ENCODE assay signal across 8 cellular contexts in genomic region chr4:136855886-136856285, GRCh38.
"Had no signal": no experiment of that assay in that cellular context is flagged by ENCODE, and none has a peak within 500 bp of the region (broad histone marks: within the 10 kb centered on the region; RNA-seq: fewer than 3 reads in every experiment).

No MANE protein-coding gene starts in this region.

- H2AFZ ChIP-seq: GM23248 had no signal

- H3K9ac ChIP-seq: GM23248 had no signal

- H3K4me3 ChIP-seq: GM23248 had no signal

- ATAC-seq: HepG2 had no signal

- H3K4me1 Mint-ChIP-seq: IgD-negative memory B cell had no signal

- H3K27ac ChIP-seq: GM23248, HL-60 had no signal

- DNase-seq: GM23248, GOT3, H9, HCEC 1CT, KBM-7 had no signal

- H3K4me3 Mint-ChIP-seq: H9, IgD-negative memory B cell had no signal

- H3K27ac Mint-ChIP-seq: H9, IgD-negative memory B cell had no signal

- H3K36me3 Mint-ChIP-seq: IgD-negative memory B cell had no signal

- H3K27me3 Mint-ChIP-seq: IgD-negative memory B cell had no signal
